In genomic region chr2:83615491-83615890, GRCh38 we compare ENCODE assay signal across 20 cellular contexts.
DNase-seq lines count a peak whose midpoint lies in the region; FAIRE-seq and TF ChIP-seq lines count a peak whose summit lies in the region.
"Had no signal": no experiment of that assay in that cellular context is flagged by ENCODE, and none has a peak within 500 bp of the region (broad histone marks: within the 10 kb centered on the region; RNA-seq: fewer than 3 reads in every experiment).

No MANE protein-coding gene starts in this region.

- H3K4me3 ChIP-seq in adipocyte (ENCODE audit: low read length) = no peak overlapping the region
- H3K4me3 ChIP-seq in HAP-1 = no peak overlapping the region
- H3K4me3 ChIP-seq: BLaER1 treated with 17β-estradiol and CSF1 and Interleukin-3, amounts not matched to agents 10 nM and 100 nM had no signal

- H3K27me3 ChIP-seq in adipocyte (replicated peaks; ENCODE audit: control insufficient read depth, insufficient read depth, low read length) = no peaks in the 10 kb centered on the region
- no peaks in the 10 kb centered on the region for H3K27me3 ChIP-seq in HAP-1 (ENCODE audit: low read depth)
- H3K27me3 ChIP-seq: BLaER1 treated with 17β-estradiol and CSF1 and Interleukin-3, amounts not matched to agents 10 nM and 100 nM had no signal

- DNase-seq in adipocyte (ENCODE audit: low read depth) = peak; percentile 71
- DNase-seq in dedifferentiated amniotic fluid mesenchymal stem cell (ENCODE audit: extremely low spot score) = peak; percentile 62
- no peak for DNase-seq in effector CD8-positive, alpha-beta T cell (lab: John Stamatoyannopoulos, UW)
- no peak for DNase-seq in GM12891 (ENCODE audit: insufficient read length, low spot score)
- DNase-seq in HAP-1 (ENCODE audit: low spot score in 2 of 2) = no peak
- DNase-seq: 8988T; ACHN; AML-193; Caco-2; Calu3; CD4-positive, alpha-beta T cell; CD8-positive, alpha-beta T cell; DMS79 treated with DMSO at 0.1 percent for 48 hours; GF-D8 had no signal

- H3K9ac ChIP-seq in adipocyte (ENCODE audit: low read length) = no peak overlapping the region
- H3K9ac ChIP-seq: BLaER1 treated with 17β-estradiol and CSF1 and Interleukin-3, amounts not matched to agents 10 nM and 100 nM had no signal

- TF ChIP-seq POLR2A in GM12891 (IDR thresholded peaks at IDR 0.05; ENCODE audit: low read depth, low read length) = no peak

- no peaks in the 10 kb centered on the region for H3K4me1 ChIP-seq in adipocyte (ENCODE audit: control insufficient read depth, insufficient read depth, low read length)
- H3K4me1 ChIP-seq in HAP-1 = no peaks in the 10 kb centered on the region
- H3K4me1 ChIP-seq: BLaER1 treated with 17β-estradiol and CSF1 and Interleukin-3, amounts not matched to agents 10 nM and 100 nM; Caco-2 had no signal

- in situ Hi-C loops in HAP-1 (cut with MboI; ENCODE audit: low sequenced_read_pairs) = no loop called here

- no peaks in the 10 kb centered on the region for H3K36me3 ChIP-seq in adipocyte (ENCODE audit: control insufficient read depth, insufficient read depth, low read length, severe bottlenecking)
- H3K36me3 ChIP-seq in HAP-1 (replicated peaks) = no peaks in the 10 kb centered on the region
- H3K36me3 ChIP-seq: BLaER1 treated with 17β-estradiol and CSF1 and Interleukin-3, amounts not matched to agents 10 nM and 100 nM had no signal

- H3K9me3 ChIP-seq in adipocyte (ENCODE audit: control insufficient read depth, low read length) (peaks cover 8% of the 10 kb centered on the region), HAP-1 (no peaks in the 10 kb centered on the region)
- H3K9me3 ChIP-seq: Caco-2 had no signal

- FAIRE-seq in GM12891 (lab: Jason Lieb, UNC) = no peak
- FAIRE-seq: A204.1, D721Med, G401.6, GM12892, GM18507 had no signal

TF ChIP-seq in GM12891, 5 proteins besides CTCF, POLR2A, EP300 and RAD21:
- no peak for TF ChIP-seq POLR2AphosphoS5 (IDR thresholded peaks at IDR 0.05; ENCODE audit: low read depth, low read length)
- no peak for TF ChIP-seq POU2F2 (IDR thresholded peaks at IDR 0.05; ENCODE audit: low read depth, low read length)
- TF ChIP-seq TAF1 (IDR thresholded peaks at IDR 0.05; ENCODE audit: low read depth, low read length) = no peak
- TF ChIP-seq PAX5 (IDR thresholded peaks at IDR 0.05; ENCODE audit: insufficient read depth, low read length, severe bottlenecking) = no peak
- TF ChIP-seq SPI1 (IDR thresholded peaks at IDR 0.05; ENCODE audit: low read depth, low read length) = no peak
TF ChIP-seq in GM12891: peak in this region for 0.

Comparison
In these comparisons a context has a peak if more than half of its experiments do, and no peak if none do; other contexts are left out.
1. DNase-seq: peak in adipocyte (single experiment) and dedifferentiated amniotic fluid mesenchymal stem cell (single experiment); none in effector CD8-positive, alpha-beta T cell (single experiment), GM12891 (single experiment) and HAP-1 (0 of 2).